Comparison of ENCODE assay signal across 21 cellular contexts in the genomic region with DNA sequence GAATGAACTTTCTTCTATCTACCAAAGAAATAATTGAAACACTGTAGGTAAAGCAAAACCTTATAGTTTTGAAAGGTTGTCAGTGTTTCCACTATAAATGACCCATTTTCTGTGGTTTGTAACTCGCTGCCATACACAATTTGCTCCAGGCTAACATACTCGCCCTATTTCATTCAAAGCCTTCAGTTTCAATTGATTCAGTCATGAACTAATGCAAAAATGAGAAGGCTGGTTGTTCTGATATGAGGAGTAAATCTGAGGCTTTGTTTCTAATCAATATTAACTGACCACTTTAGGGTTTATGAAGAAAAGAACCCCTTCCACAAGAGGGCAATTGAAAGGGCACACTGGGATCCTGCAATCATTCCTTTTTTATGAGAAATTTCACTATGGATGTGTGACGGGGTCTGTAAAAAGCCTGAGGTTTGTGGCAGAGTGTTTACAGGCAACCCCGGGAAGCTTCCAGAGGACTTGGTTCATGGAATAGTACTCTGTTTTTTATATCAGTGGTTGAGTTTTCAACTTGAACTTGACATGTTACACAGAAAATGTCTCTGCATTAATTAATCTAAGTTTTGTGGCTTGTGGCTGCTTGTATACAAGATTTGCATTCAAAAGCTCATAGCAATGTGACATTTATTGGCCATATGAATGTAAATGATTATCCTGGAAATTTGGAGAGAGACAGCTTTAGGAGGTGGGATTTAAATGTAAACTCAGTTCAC.
A peak's percentile ranks its signal among the peaks of the same experiment; 100 is the strongest.
DNase-seq lines count a peak whose midpoint lies in the region; ATAC-seq and TF ChIP-seq lines count a peak whose summit lies in the region.
"Had no signal": no experiment of that assay in that cellular context is flagged by ENCODE, and none has a peak within 500 bp of the region (broad histone marks: within the 10 kb centered on the region; RNA-seq: fewer than 3 reads in every experiment).

No MANE protein-coding gene starts in this region.

- H3K4me1 ChIP-seq in HAP-1 (peaks cover 22% of the 10 kb centered on the region), mesenchymal stem cell (ENCODE audit: control insufficient read depth, insufficient read depth, low read depth, low read length) (peaks cover 5% of the 10 kb centered on the region), smooth muscle cell (ENCODE audit: low read depth) (no peaks in the 10 kb centered on the region)

- TF ChIP-seq CTCF in smooth muscle cell (IDR thresholded peaks at IDR 0.05; ENCODE audit: borderline replicate concordance, insufficient read depth, poor library complexity, severe bottlenecking): no peak

- peak overlapping the region; percentile 65 for H3K27ac ChIP-seq in mesenchymal stem cell (ENCODE audit: low read length, poor library complexity, severe bottlenecking)
- peak overlapping the region; percentile 68 for H3K27ac ChIP-seq in smooth muscle cell (ENCODE audit: low read depth)
- H3K27ac ChIP-seq: C4-2B, PC-9 had no signal

- H3K36me3 ChIP-seq in HAP-1 (replicated peaks) (peaks cover 4% of the 10 kb centered on the region), mesenchymal stem cell (ENCODE audit: control insufficient read depth in 1 of 2, insufficient read depth in 2 of 2, low read depth in 1 of 2, low read length in 2 of 2) (peaks cover 10 to 89% of the 10 kb centered on the region in 2 experiments), smooth muscle cell (ENCODE audit: low read depth) (no peaks in the 10 kb centered on the region)

- ATAC-seq in HG03039 (IDR thresholded peaks at IDR 0.05; ENCODE audit: unreplicated experiment): no peak
- ATAC-seq: CD8-positive, alpha-beta T cell had no signal

- no peak overlapping the region for H3K4me2 ChIP-seq in mesenchymal stem cell (ENCODE audit: low read length, poor library complexity, severe bottlenecking)
- H3K4me2 ChIP-seq in smooth muscle cell: peak overlapping the region; percentile 7
- H3K4me2 ChIP-seq: PC-9 had no signal

- no peak overlapping the region for H3K4me3 ChIP-seq in HAP-1
- no peak overlapping the region for H3K4me3 ChIP-seq in mesenchymal stem cell (ENCODE audit: insufficient read depth in 1 of 2, low read depth in 1 of 2, low read length in 2 of 2)
- H3K4me3 ChIP-seq in smooth muscle cell: no peak overlapping the region
- H3K4me3 ChIP-seq: PC-9 had no signal

- no peak overlapping the region for H4K91ac ChIP-seq in mesenchymal stem cell (ENCODE audit: low read length)

- no peak overlapping the region for H4K8ac ChIP-seq in mesenchymal stem cell (ENCODE audit: low read length)

- H2BK5ac ChIP-seq in mesenchymal stem cell (ENCODE audit: low read depth, low read length, poor library complexity, severe bottlenecking): no peak overlapping the region

- H3K18ac ChIP-seq in mesenchymal stem cell (ENCODE audit: low read depth in 1 of 2, low read length in 2 of 2): no peak overlapping the region

- in situ Hi-C loops in HAP-1 (cut with MboI; ENCODE audit: low sequenced_read_pairs) (no loop called here), SK-MEL-5 (cut with HindIII; ENCODE audit: low pct_unique_long_range_greater_than_20kb, low sequenced_read_pairs) (no loop called here)

- no peak overlapping the region for H2BK12ac ChIP-seq in mesenchymal stem cell (ENCODE audit: low read length in 2 of 2)

- no peak overlapping the region for H3K4ac ChIP-seq in mesenchymal stem cell (ENCODE audit: low read depth in 1 of 2, low read length in 2 of 2)

- H2AFZ ChIP-seq in mesenchymal stem cell (ENCODE audit: low read depth, low read length) (no peak overlapping the region), smooth muscle cell (ENCODE audit: low read depth) (no peak overlapping the region)
- H2AFZ ChIP-seq: PC-9 had no signal

- H3K9ac ChIP-seq in mesenchymal stem cell (ENCODE audit: low read length) (no peak overlapping the region), smooth muscle cell (ENCODE audit: low read depth) (no peak overlapping the region)

- peak; percentile 10 to 12 for DNase-seq in HAP-1 (ENCODE audit: low spot score in 2 of 2)
- DNase-seq in SK-MEL-5 (ENCODE audit: low read depth, low spot score): peak; percentile 90
- DNase-seq in mesenchymal stem cell: no peak
- no peak for DNase-seq in smooth muscle cell (lab: John Stamatoyannopoulos, UW; ENCODE audit: unreplicated experiment)
- DNase-seq in GDM1 (lab: John Stamatoyannopoulos, UW): no peak
- DNase-seq in SW 1271 (lab: John Stamatoyannopoulos, UW): no peak
- DNase-seq: CD8-positive, alpha-beta T cell; DMS 273 treated with DMSO at 0.1 percent for 48 hours; DMS79; EL; GF-D8; NCI-H1092; NCI-H1417 treated with DMSO at 0.1 percent for 48 hours; NCI-H1694 treated with DMSO at 0.1 percent for 48 hours; NCI-H2081 treated with DMSO at 0.1 percent for 48 hours; NCI-H748 treated with DMSO at 0.1 percent for 48 hours; PC-9; RPMI8226; SHP77 had no signal

- H3K79me2 ChIP-seq in smooth muscle cell (ENCODE audit: low read depth): no peaks in the 10 kb centered on the region

- H2AK5ac ChIP-seq in mesenchymal stem cell (ENCODE audit: low read length, severe bottlenecking): no peak overlapping the region

- no peak overlapping the region for H3K23ac ChIP-seq in mesenchymal stem cell (ENCODE audit: low read length in 2 of 2)

- no peak overlapping the region for H2BK15ac ChIP-seq in mesenchymal stem cell (ENCODE audit: low read depth, poor library complexity, severe bottlenecking)

- no peaks in the 10 kb centered on the region for H4K20me1 ChIP-seq in smooth muscle cell (ENCODE audit: low read depth)

- WGBS in mesenchymal stem cell: 92% methylated on average over 3 of the region's 4 CpGs
- 49% methylated on average over 4 of the region's 4 CpGs for WGBS in smooth muscle cell (ENCODE audit: low lambda C conversion rate)

- H2BK120ac ChIP-seq in mesenchymal stem cell (ENCODE audit: low read depth, low read length): no peak overlapping the region

- H3K9me3 ChIP-seq in HAP-1 (no peaks in the 10 kb centered on the region), mesenchymal stem cell (ENCODE audit: control insufficient read depth, low read length) (no peaks in the 10 kb centered on the region), smooth muscle cell (replicated peaks; ENCODE audit: low read depth) (no peaks in the 10 kb centered on the region)

- H3K79me1 ChIP-seq in mesenchymal stem cell (replicated peaks; ENCODE audit: low read length, poor library complexity, severe bottlenecking): peaks cover 10% of the 10 kb centered on the region

- H3K27me3 ChIP-seq in HAP-1 (ENCODE audit: low read depth) (no peaks in the 10 kb centered on the region), mesenchymal stem cell (ENCODE audit: control insufficient read depth in 1 of 2, insufficient read depth in 1 of 2, low read length in 2 of 2) (no peaks in the 10 kb centered on the region), smooth muscle cell (ENCODE audit: low read depth) (no peaks in the 10 kb centered on the region)

- H3K14ac ChIP-seq in mesenchymal stem cell (ENCODE audit: low read length in 2 of 2): no peak overlapping the region

- peaks cover 10% of the 10 kb centered on the region for H3F3A ChIP-seq in smooth muscle cell (ENCODE audit: low read depth)

Comparison
In these comparisons a context has a peak if more than half of its experiments do, and no peak if none do; other contexts are left out.
1. DNase-seq: peak in HAP-1 (2 of 2) and SK-MEL-5 (single experiment); none in mesenchymal stem cell (single experiment), smooth muscle cell (single experiment), GDM1 (single experiment) and SW 1271 (0 of 2).